8 cellular contexts compared by ENCODE assay signal in the genomic region with DNA sequence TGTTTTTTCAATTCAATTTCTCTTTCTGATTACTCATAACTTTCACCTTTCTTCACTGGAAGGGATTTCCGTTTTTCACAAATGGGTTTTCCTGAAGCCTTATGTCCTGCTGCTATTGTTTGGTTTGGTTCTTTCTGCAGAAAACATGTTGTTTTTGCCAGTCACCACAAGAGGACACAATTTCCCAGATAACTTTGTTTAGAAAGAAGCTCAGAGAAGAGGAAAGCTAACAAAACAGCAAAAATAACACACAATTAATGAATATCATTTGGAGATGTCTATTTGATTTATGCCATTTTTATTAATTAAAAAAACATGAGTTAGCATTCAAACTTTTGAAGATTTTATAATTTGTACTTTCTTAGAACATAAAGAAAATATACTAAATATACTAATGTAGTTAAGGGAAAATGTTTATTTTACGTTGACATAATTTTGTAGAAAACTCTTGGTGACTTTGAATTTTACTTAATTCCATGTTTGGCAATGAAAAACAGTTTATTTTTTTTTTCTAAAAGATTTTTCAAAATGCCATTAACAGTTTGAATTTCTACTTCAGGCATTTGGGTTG. TPM values are rescaled to one million over a fixed set of nuclear protein-coding genes. Genes with fewer than 3 reads are reported as not detected.
DNase-seq lines count a peak whose midpoint lies in the region; ATAC-seq and TF ChIP-seq lines count a peak whose summit lies in the region.

No MANE protein-coding gene starts in this region.

- no peak overlapping the region for H3K27ac ChIP-seq in RWPE1

- peak; percentile 67 for TF ChIP-seq CTCF in AG04449 (IDR thresholded peaks at IDR 0.05; ENCODE audit: insufficient read depth, low read length, missing control alignments)
- TF ChIP-seq CTCF in RWPE1 (conservative IDR thresholded peaks at IDR 0.05; ENCODE audit: low read depth): peak; percentile 98
- TF ChIP-seq CTCF in fibroblast of villous mesenchyme (IDR thresholded peaks at IDR 0.05; ENCODE audit: insufficient read depth, low read depth, low read length): peak; percentile 94

- CTCF ChIA-PET in AG04449 (lab: Yijun Ruan, JAX): interaction anchor here (0.6 to 8.2 kb wide), 23 partner anchors 9 to 770 kb away, joined by 3 to 104 read pairs (median 4); no protein-coding TSS in a partner anchor
- CTCF ChIA-PET in HEK293T (lab: Yijun Ruan, JAX): interaction anchor here (0.6 to 1.4 kb wide), 3 partner anchors 106 to 543 kb away, joined by 3 to 9 read pairs (median 5); no protein-coding TSS in a partner anchor
- CTCF ChIA-PET in RWPE1 (lab: Yijun Ruan, JAX): interaction anchor here (0.6 to 1.3 kb wide), 16 partner anchors 9 to 1052 kb away, joined by 3 to 11 read pairs (median 4); no protein-coding TSS in a partner anchor

- ATAC-seq in GM18873 (IDR thresholded peaks at IDR 0.05; ENCODE audit: low FRiP score, unreplicated experiment) (no peak), HG03159 (IDR thresholded peaks at IDR 0.05; ENCODE audit: unreplicated experiment) (no peak)

- H3K4me3 ChIP-seq in AG04449 (ENCODE audit: low read depth, low read length): no peak overlapping the region
- H3K4me3 ChIP-seq in fibroblast of villous mesenchyme (ENCODE audit: low read depth, low read length): no peak overlapping the region

- DNase-seq in AG04449 (ENCODE audit: low read depth, low spot score) (no peak), HEK293T (ENCODE audit: extremely low spot score) (peak; percentile 27), RWPE1 (ENCODE audit: low spot score) (no peak), fibroblast of villous mesenchyme (ENCODE audit: low read depth) (peak; percentile 73)
- DNase-seq in stimulated activated CD4-positive, alpha-beta T cell treated with anti-CD3 and anti-CD28 coated beads, Interleukin-15, amount 100 ng/mL, for 24 hours: no peak
- DNase-seq in stimulated activated CD4-positive, alpha-beta T cell treated with anti-CD3 and anti-CD28 coated beads, Interleukin-1b, Interleukin-23, amount 100 ng/mL, for 48 hours: no peak

- POLR2A ChIA-PET in AG04449 (lab: Yijun Ruan, JAX) (no interaction called here), HEK293T (lab: Yijun Ruan, JAX) (interaction anchor here (0.6 kb wide), 1 partner anchor 61 kb away, joined by 3 read pairs; no protein-coding TSS in a partner anchor), RWPE1 (lab: Yijun Ruan, JAX; ENCODE audit: low non-redundant PET) (no interaction called here)

TF ChIP-seq in HEK293T, 16 proteins besides CTCF, POLR2A, EP300 and RAD21:
- no peak for TF ChIP-seq ELF4 (IDR thresholded peaks at IDR 0.05)
- no peak for TF ChIP-seq ZNF384 (IDR thresholded peaks at IDR 0.05)
- TF ChIP-seq PKNOX1 (IDR thresholded peaks at IDR 0.05): peak; percentile 55; the same call in 1 of the 2 replicates
TF ChIP-seq in HEK293T: peak in this region for 1.

RNA-seq across cellular contexts. Expression of gene TWIST1, which starts 4.7 kb away (rescaled TPM):
- total RNA-seq in fibroblast of villous mesenchyme: 16.4 and 19.3 TPM in 2 replicates

RNA-seq across cellular contexts. Expression of gene FERD3L, which starts 23.1 kb away (rescaled TPM):
- not detected in 2 replicates for total RNA-seq in fibroblast of villous mesenchyme

Comparison
In these comparisons a context has a peak if more than half of its experiments do, and no peak if none do; other contexts are left out.
1. DNase-seq: peak in HEK293T (single experiment) and fibroblast of villous mesenchyme (single experiment); none in AG04449 (single experiment), RWPE1 (single experiment), stimulated activated CD4-positive, alpha-beta T cell treated with anti-CD3 and anti-CD28 coated beads, Interleukin-15, amount 100 ng/mL, for 24 hours (single experiment) and stimulated activated CD4-positive, alpha-beta T cell treated with anti-CD3 and anti-CD28 coated beads, Interleukin-1b, Interleukin-23, amount 100 ng/mL, for 48 hours (single experiment).
2. Peak in every context shown above with its lines, with median percentiles within 50 percentile points of each other: CTCF ChIP-seq.